Comparison of ENCODE assay signal across 8 cellular contexts in the genomic region with DNA sequence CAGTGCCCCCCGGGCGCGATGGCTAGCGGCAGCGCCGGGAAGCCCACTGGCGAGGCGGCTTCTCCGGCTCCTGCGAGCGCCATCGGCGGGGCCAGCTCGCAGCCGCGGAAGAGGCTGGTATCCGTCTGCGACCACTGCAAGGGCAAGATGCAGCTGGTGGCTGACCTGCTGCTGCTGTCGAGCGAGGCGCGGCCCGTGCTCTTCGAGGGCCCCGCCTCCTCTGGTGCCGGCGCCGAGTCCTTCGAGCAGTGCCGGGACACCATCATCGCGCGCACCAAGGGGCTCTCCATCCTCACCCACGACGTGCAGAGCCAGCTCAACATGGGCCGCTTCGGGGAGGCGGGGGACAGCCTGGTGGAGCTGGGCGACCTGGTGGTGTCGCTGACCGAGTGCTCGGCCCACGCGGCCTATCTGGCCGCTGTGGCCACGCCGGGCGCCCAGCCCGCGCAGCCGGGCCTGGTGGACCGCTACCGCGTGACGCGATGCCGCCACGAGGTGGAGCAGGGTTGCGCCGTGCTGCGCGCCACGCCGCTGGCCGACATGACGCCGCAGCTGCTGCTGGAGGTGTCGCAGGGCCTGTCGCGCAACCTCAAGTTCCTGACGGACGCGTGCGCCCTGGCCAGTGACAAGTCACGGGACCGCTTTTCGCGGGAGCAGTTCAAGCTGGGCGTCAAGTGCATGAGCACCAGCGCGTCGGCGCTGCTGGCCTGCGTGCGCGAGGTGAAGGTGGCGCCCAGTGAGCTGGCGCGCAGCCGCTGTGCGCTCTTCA. TPM values are rescaled to one million over a fixed set of nuclear protein-coding genes. Genes with fewer than 3 reads are reported as not detected.
A peak's percentile ranks its signal among the peaks of the same experiment; 100 is the strongest.
DNase-seq lines count a peak whose midpoint lies in the region; ATAC-seq and TF ChIP-seq lines count a peak whose summit lies in the region.

No MANE protein-coding gene starts in this region.

- no peak overlapping the region for H3K27ac Mint-ChIP-seq in CD4-positive, alpha-beta T cell
- H3K27ac Mint-ChIP-seq in endothelial cell (ENCODE audit: unreplicated experiment) (no peak overlapping the region), nephron (no peak overlapping the region)

- no peaks in the 10 kb centered on the region for H3K9me3 Mint-ChIP-seq in CD4-positive, alpha-beta T cell
- H3K9me3 Mint-ChIP-seq in endothelial cell (ENCODE audit: unreplicated experiment) (no peaks in the 10 kb centered on the region), nephron (no peaks in the 10 kb centered on the region)

- ATAC-seq in CD4-positive, alpha-beta T cell (ENCODE audit: poor library complexity) = no peak
- ATAC-seq in HG03097 (IDR thresholded peaks at IDR 0.05; ENCODE audit: low FRiP score, unreplicated experiment) (no peak), HG03025 (IDR thresholded peaks at IDR 0.05; ENCODE audit: low FRiP score, unreplicated experiment) (no peak)

- DNase-seq in CD4-positive, alpha-beta T cell = no peak
- no peak for DNase-seq in NT2/D1 (ENCODE audit: low read depth, low spot score)
- peak; percentile 26 for DNase-seq in endothelial cell (ENCODE audit: low spot score)
- DNase-seq in NCI-H446 treated with DMSO at 0.1 percent for 48 hours (lab: John Stamatoyannopoulos, UW) = no peak
- no peak for DNase-seq in stimulated activated naive CD4-positive, alpha-beta T cell treated with Interleukin-2 at 50 U/mL for 16 hours (lab: John Stamatoyannopoulos, UW)

- no peak for TF ChIP-seq CTCF in CD4-positive, alpha-beta T cell (IDR thresholded peaks at IDR 0.05)
- TF ChIP-seq CTCF in endothelial cell (IDR thresholded peaks at IDR 0.05; ENCODE audit: unreplicated experiment) (no peak), nephron (IDR thresholded peaks at IDR 0.05; ENCODE audit: unreplicated experiment in 3 of 3) (no peak)

- H3K4me3 Mint-ChIP-seq in CD4-positive, alpha-beta T cell = peak overlapping the region; percentile 68
- peak overlapping the region; percentile 88 for H3K4me3 Mint-ChIP-seq in endothelial cell (ENCODE audit: unreplicated experiment)
- peak overlapping the region; percentile 53 to 70 (median 66) for H3K4me3 Mint-ChIP-seq in nephron

- H3K4me1 Mint-ChIP-seq in CD4-positive, alpha-beta T cell (ENCODE audit: low read depth) = peaks cover 65% of the 10 kb centered on the region
- H3K4me1 Mint-ChIP-seq in endothelial cell (ENCODE audit: unreplicated experiment) (peaks cover 41% of the 10 kb centered on the region), nephron (peaks cover 20% of the 10 kb centered on the region)

- peaks cover 26% of the 10 kb centered on the region for H3K36me3 ChIP-seq in NT2/D1 (ENCODE audit: insufficient read depth, insufficient read length, low read length)

- no peaks in the 10 kb centered on the region for H3K27me3 Mint-ChIP-seq in CD4-positive, alpha-beta T cell
- H3K27me3 Mint-ChIP-seq in endothelial cell (ENCODE audit: unreplicated experiment) (peaks cover 11% of the 10 kb centered on the region), nephron (ENCODE audit: low read depth) (no peaks in the 10 kb centered on the region)

- H3K36me3 Mint-ChIP-seq in CD4-positive, alpha-beta T cell (ENCODE audit: low read depth) = peaks cover 34% of the 10 kb centered on the region
- H3K36me3 Mint-ChIP-seq in endothelial cell (ENCODE audit: low read depth, unreplicated experiment) (peaks cover 18% of the 10 kb centered on the region), nephron (ENCODE audit: low read depth) (peaks cover 16% of the 10 kb centered on the region)

- POLR2A ChIA-PET in CD4-positive, alpha-beta T cell (lab: Charles Lee) = interaction anchor here (0.9 to 4.0 kb wide), 5 partner anchors 10 to 32 kb away, joined by 5 to 70 read pairs (median 6); partner anchors contain the start of gene MESD

- CTCF ChIA-PET in CD4-positive, alpha-beta T cell (lab: Charles Lee) = interaction anchor here (1.0 to 2.3 kb wide), 2 partner anchors 11 to 264 kb away, joined by 3 to 15 read pairs; partner anchors contain the start of gene MESD

- H3K4me3 ChIP-seq in NT2/D1 (ENCODE audit: insufficient read length, low read depth) = peak overlapping the region; percentile 72

- intact Hi-C loops in CD4-positive, alpha-beta T cell (cut with DNase I, micrococcal nuclease) = loop anchor here in 1 of 2 experiments (10.0 kb wide), 1 partner anchor 292 kb away; no protein-coding TSS in a partner anchor

- H3K27ac ChIP-seq in CD4-positive, alpha-beta T cell (ENCODE audit: low read depth, low read length) = no peak overlapping the region

- H3K9me3 ChIP-seq in CD4-positive, alpha-beta T cell (ENCODE audit: control insufficient read depth, low read length) = no peaks in the 10 kb centered on the region
- no peaks in the 10 kb centered on the region for H3K9me3 ChIP-seq in NT2/D1 (ENCODE audit: insufficient read depth, low read length)

- peaks cover 5% of the 10 kb centered on the region for H3K4me1 ChIP-seq in NT2/D1 (ENCODE audit: insufficient read depth, insufficient read length)

- peak overlapping the region; percentile 76 for H3K9ac ChIP-seq in NT2/D1 (ENCODE audit: insufficient read length, low read depth)

- no peaks in the 10 kb centered on the region for H3K27me3 ChIP-seq in CD4-positive, alpha-beta T cell (ENCODE audit: control insufficient read depth, insufficient read depth, low read length)
- no peaks in the 10 kb centered on the region for H3K27me3 ChIP-seq in NT2/D1 (ENCODE audit: insufficient read depth, insufficient read length)

RNA-seq across cellular contexts. Expression of gene TLNRD1, which starts 1.7 kb away (rescaled TPM):
- total RNA-seq in CD4-positive, alpha-beta T cell = 10 to 100 TPM; 10.5 to 12.3 TPM
- total RNA-seq in endothelial cell (ENCODE audit: unreplicated experiment) = 86.0 TPM

RNA-seq across cellular contexts. Expression of gene MESD, which starts 12.8 kb away (rescaled TPM):
- 10 to 100 TPM in 1 of 2 experiments, 1 to 10 TPM in 1; 8.4 to 10.2 TPM for total RNA-seq in CD4-positive, alpha-beta T cell
- total RNA-seq in endothelial cell (ENCODE audit: unreplicated experiment) = 35.7 TPM
